ENCODE assay signal across 10 cellular contexts in genomic region chr18:9113468-9114149, GRCh38. TPM values are rescaled to one million over a fixed set of nuclear protein-coding genes. Genes with fewer than 3 reads are reported as not detected.
DNase-seq lines count a peak whose midpoint lies in the region; ATAC-seq and TF ChIP-seq lines count a peak whose summit lies in the region.
"Had no signal": no experiment of that assay in that cellular context is flagged by ENCODE, and none has a peak within 500 bp of the region (broad histone marks: within the 10 kb centered on the region; RNA-seq: fewer than 3 reads in every experiment).

No MANE protein-coding gene starts in this region.

- no peak overlapping the region for H3K4me3 ChIP-seq in stomach

- DNase-seq in activated T-cell treated with anti-CD3 and anti-CD28 coated beads, Interleukin-2, amount 50 U/mL, for 4 hours = no peak
- no peak for DNase-seq in activated T-cell treated with anti-CD3 and anti-CD28 coated beads, Interleukin-2, amount 50 U/mL, for 48 hours
- no peak for DNase-seq in T-helper 17 cell
- no peak for DNase-seq in glutamatergic neuron
- no peak for DNase-seq in stomach
- DNase-seq in epidermal melanocyte (ENCODE audit: insufficient read length, low spot score) = no peak
- no peak for DNase-seq in DMS79 (lab: John Stamatoyannopoulos, UW)
- no peak for DNase-seq in COR-L47 (lab: John Stamatoyannopoulos, UW)
- DNase-seq: stimulated activated naive CD4-positive, alpha-beta T cell; T-helper 9 cell had no signal

- peaks cover 28% of the 10 kb centered on the region for H3K36me3 Mint-ChIP-seq in activated T-cell treated with anti-CD3 and anti-CD28 coated beads, Interleukin-2, amount 50 U/mL, for 4 hours (ENCODE audit: insufficient read depth)
- H3K36me3 Mint-ChIP-seq in T-helper 17 cell (ENCODE audit: low read depth) = no peaks in the 10 kb centered on the region
- H3K36me3 Mint-ChIP-seq in glutamatergic neuron (ENCODE audit: unreplicated experiment) = no peaks in the 10 kb centered on the region

- H3K36me3 ChIP-seq in stomach = no peaks in the 10 kb centered on the region

- intact Hi-C loops in stomach (cut with DNase I; ENCODE audit: low total_unique reads) = no loop called here

- no peaks in the 10 kb centered on the region for H3K27me3 Mint-ChIP-seq in activated T-cell treated with anti-CD3 and anti-CD28 coated beads, Interleukin-2, amount 50 U/mL, for 4 hours (ENCODE audit: low read depth)
- H3K27me3 Mint-ChIP-seq in T-helper 17 cell = no peaks in the 10 kb centered on the region
- no peaks in the 10 kb centered on the region for H3K27me3 Mint-ChIP-seq in glutamatergic neuron (ENCODE audit: unreplicated experiment)

- ATAC-seq in activated T-cell treated with anti-CD3 and anti-CD28 coated beads, Interleukin-2, amount 50 U/mL, for 4 hours = no peak
- no peak for ATAC-seq in T-helper 17 cell

- H3K27ac Mint-ChIP-seq in T-helper 17 cell (peak overlapping the region; percentile 100), glutamatergic neuron (ENCODE audit: unreplicated experiment) (peak overlapping the region; percentile 87)

- TF ChIP-seq POLR2A in stomach (IDR thresholded peaks at IDR 0.05) = no peak

- no peak for TF ChIP-seq EP300 in stomach (IDR thresholded peaks at IDR 0.05)

- H3K27me3 ChIP-seq in stomach = no peaks in the 10 kb centered on the region

- no peak for TF ChIP-seq CTCF in glutamatergic neuron (IDR thresholded peaks at IDR 0.05; ENCODE audit: partially characterized antibody, unreplicated experiment)
- no peak for TF ChIP-seq CTCF in stomach (IDR thresholded peaks at IDR 0.05)

- peaks cover 67 to 98% (median 84%) of the 10 kb centered on the region in 4 donors for H3K4me1 ChIP-seq in stomach

- H3K4me3 Mint-ChIP-seq in activated T-cell treated with anti-CD3 and anti-CD28 coated beads, Interleukin-2, amount 50 U/mL, for 4 hours = peak overlapping the region; percentile 67
- H3K4me3 Mint-ChIP-seq in T-helper 17 cell = peak overlapping the region; percentile 66
- H3K4me3 Mint-ChIP-seq in glutamatergic neuron (ENCODE audit: unreplicated experiment) = peak overlapping the region; percentile 67

- H3K27ac ChIP-seq in stomach = peak overlapping the region in 3 of 5 donors; percentile 44 to 72 (median 55)

- WGBS in stomach, 5 donors = 41 to 62% (median 60%) methylated on average over 7 of the region's 7 CpGs

- peaks cover 84% of the 10 kb centered on the region for H3K4me1 Mint-ChIP-seq in activated T-cell treated with anti-CD3 and anti-CD28 coated beads, Interleukin-2, amount 50 U/mL, for 4 hours (ENCODE audit: low read depth)
- H3K4me1 Mint-ChIP-seq in T-helper 17 cell (peaks cover 53% of the 10 kb centered on the region), glutamatergic neuron (ENCODE audit: low read depth, unreplicated experiment) (peaks cover 16% of the 10 kb centered on the region)

- H3K9me3 Mint-ChIP-seq in activated T-cell treated with anti-CD3 and anti-CD28 coated beads, Interleukin-2, amount 50 U/mL, for 4 hours = no peaks in the 10 kb centered on the region
- H3K9me3 Mint-ChIP-seq in glutamatergic neuron (ENCODE audit: unreplicated experiment) = no peaks in the 10 kb centered on the region

- H3K9me3 ChIP-seq in T-helper 17 cell (ENCODE audit: control insufficient read depth, low read length, poor library complexity, severe bottlenecking) (no peaks in the 10 kb centered on the region), stomach (no peaks in the 10 kb centered on the region)

RNA-seq across cellular contexts. Expression of gene NDUFV2, which starts 11.1 kb away (rescaled TPM):
- total RNA-seq in activated T-cell treated with anti-CD3 and anti-CD28 coated beads, Interleukin-2, amount 50 U/mL, for 4 hours = 100 to 1,000 TPM; 254 to 279 (median 265) TPM
- total RNA-seq in T-helper 17 cell (100 to 1,000 TPM; 222 to 231 TPM), glutamatergic neuron (ENCODE audit: unreplicated experiment) (133 TPM), stomach (100 to 1,000 TPM in 2 of 5 donors, 10 to 100 TPM in 3; 69.4 to 251 (median 98.2) TPM)
- 100 to 1,000 TPM; 214 to 283 (median 222) TPM for polyA plus RNA-seq in stomach

RNA-seq across cellular contexts. Expression of gene ANKRD12, which starts 23.0 kb away (rescaled TPM):
- 10 to 100 TPM; 49.7 to 62.9 (median 57.7) TPM for total RNA-seq in activated T-cell treated with anti-CD3 and anti-CD28 coated beads, Interleukin-2, amount 50 U/mL, for 4 hours
- 100 to 1,000 TPM; 191 to 257 TPM for total RNA-seq in T-helper 17 cell
- 41.6 TPM for total RNA-seq in glutamatergic neuron (ENCODE audit: unreplicated experiment)
- 10 to 100 TPM; 19.1 to 54.5 (median 49.6) TPM for total RNA-seq in stomach
- polyA plus RNA-seq in stomach = 10 to 100 TPM in 2 of 3 donors, 1 to 10 TPM in 1; 10.0 to 85.5 (median 14.0) TPM
